Comparison of ENCODE assay signal across 28 cellular contexts in genomic region chr11:1776331-1776851, GRCh38. TPM values are rescaled to one million over a fixed set of nuclear protein-coding genes. Genes with fewer than 3 reads are reported as not detected.
"Had no signal": no experiment of that assay in that cellular context is flagged by ENCODE, and none has a peak within 500 bp of the region (broad histone marks: within the 10 kb centered on the region; RNA-seq: fewer than 3 reads in every experiment).

No MANE protein-coding gene starts in this region.

- H3K27me3 ChIP-seq: breast epithelium had no signal

- H3K4me3 Mint-ChIP-seq: activated CD4-positive, alpha-beta memory T cell treated with anti-CD3 and anti-CD28 coated beads for 36 hours; activated CD4-positive, alpha-beta T cell treated with anti-CD3 and anti-CD28 coated beads, Interleukin-2, amount 10 ng/mL, durations not matched to agents 7 days and 5 days; activated naive CD4-positive, alpha-beta T cell treated with anti-CD3 and anti-CD28 coated beads, Interleukin-2, amount 50 U/mL, for 24 hours; activated T-cell treated with anti-CD3 and anti-CD28 coated beads, Interleukin-2, amount 50 U/mL, for 72 hours had no signal

- H3K27me3 Mint-ChIP-seq: activated naive CD4-positive, alpha-beta T cell treated with anti-CD3 and anti-CD28 coated beads, Interleukin-2, amount 50 U/mL, for 24 hours had no signal

- H3K36me3 ChIP-seq: breast epithelium had no signal

- H3K4me3 ChIP-seq: breast epithelium, SK-N-MC had no signal

- H3K27ac Mint-ChIP-seq: activated CD4-positive, alpha-beta memory T cell treated with anti-CD3 and anti-CD28 coated beads for 36 hours; activated CD4-positive, alpha-beta T cell treated with anti-CD3 and anti-CD28 coated beads, Interleukin-2, amount 10 ng/mL, durations not matched to agents 7 days and 5 days; activated naive CD4-positive, alpha-beta T cell treated with anti-CD3 and anti-CD28 coated beads, Interleukin-2, amount 50 U/mL, for 24 hours; activated T-cell treated with anti-CD3 and anti-CD28 coated beads, Interleukin-2, amount 50 U/mL, for 72 hours; activated T-helper 2 cell treated with anti-CD3 and anti-CD28 coated beads, Interferon-gamma antibody, Interleukin-2, Interleukin-4, amounts not matched to agents 10 μg/mL and 5 μg/mL and 100 μg/mL, durations not matched to agents 14 hours and 24 hours and 36 hours had no signal

- H3K36me3 Mint-ChIP-seq: activated CD4-positive, alpha-beta memory T cell treated with anti-CD3 and anti-CD28 coated beads for 36 hours; activated naive CD4-positive, alpha-beta T cell treated with anti-CD3 and anti-CD28 coated beads, Interleukin-2, amount 50 U/mL, for 24 hours had no signal

- DNase-seq: activated CD4-positive, alpha-beta memory T cell treated with anti-CD3 and anti-CD28 coated beads for 36 hours; activated CD4-positive, alpha-beta T cell treated with anti-CD3 and anti-CD28 coated beads, Interleukin-2, amount 10 ng/mL, durations not matched to agents 7 days and 5 days; activated CD4-positive, CD25-positive, alpha-beta regulatory T cell; activated CD8-positive, alpha-beta memory T cell treated with anti-CD3 and anti-CD28 coated beads for 24 hours; activated naive CD4-positive, alpha-beta T cell; activated T-cell treated with anti-CD3 and anti-CD28 coated beads, Interleukin-2, amount 50 U/mL, for 72 hours; aorta; central memory CD4-positive, alpha-beta T cell; KG1; NCI-H1092; NCI-H1417; NCI-H1930; NCI-H2171; NCI-H2227 treated with DMSO at 0.1 percent for 48 hours; NCI-H526 treated with DMSO at 0.1 percent for 48 hours; NCI-H82; RPMI8226; T-helper 1 cell had no signal

- H3K9me3 Mint-ChIP-seq: activated CD4-positive, alpha-beta memory T cell treated with anti-CD3 and anti-CD28 coated beads for 36 hours; activated CD4-positive, alpha-beta T cell treated with anti-CD3 and anti-CD28 coated beads, Interleukin-2, amount 10 ng/mL, durations not matched to agents 7 days and 5 days; activated naive CD4-positive, alpha-beta T cell treated with anti-CD3 and anti-CD28 coated beads, Interleukin-2, amount 50 U/mL, for 24 hours; activated T-cell treated with anti-CD3 and anti-CD28 coated beads, Interleukin-2, amount 50 U/mL, for 72 hours; activated T-helper 2 cell treated with anti-CD3 and anti-CD28 coated beads, Interferon-gamma antibody, Interleukin-2, Interleukin-4, amounts not matched to agents 10 μg/mL and 5 μg/mL and 100 μg/mL, durations not matched to agents 14 hours and 24 hours and 36 hours had no signal

- H3K4me1 ChIP-seq: breast epithelium had no signal

- H3K27ac ChIP-seq: breast epithelium, SK-N-MC, VCaP had no signal

- ATAC-seq: activated T-cell treated with anti-CD3 and anti-CD28 coated beads, Interleukin-2, amount 50 U/mL, for 72 hours; Right ventricle myocardium inferior had no signal

RNA-seq across cellular contexts. Expression of gene SYT8, which starts 58.4 kb away (rescaled TPM):
- total RNA-seq: activated CD4-positive, alpha-beta memory T cell treated with anti-CD3 and anti-CD28 coated beads for 36 hours; activated CD4-positive, alpha-beta T cell treated with anti-CD3 and anti-CD28 coated beads, Interleukin-2, amount 10 ng/mL, durations not matched to agents 7 days and 5 days; activated T-cell treated with anti-CD3 and anti-CD28 coated beads, Interleukin-2, amount 50 U/mL, for 72 hours; activated T-helper 2 cell treated with anti-CD3 and anti-CD28 coated beads, Interferon-gamma antibody, Interleukin-2, Interleukin-4, amounts not matched to agents 10 μg/mL and 5 μg/mL and 100 μg/mL, durations not matched to agents 14 hours and 24 hours and 36 hours; M059J; NCI-H460; OCI-LY7; Right ventricle myocardium inferior; T-helper 2 cell treated with Interferon-gamma antibody and Interleukin-4, amounts not matched to agents 100 ng/mL and 5 ng/mL, for 36 hours had no signal
